Comparison of ENCODE assay signal across 17 cellular contexts in the genomic region with DNA sequence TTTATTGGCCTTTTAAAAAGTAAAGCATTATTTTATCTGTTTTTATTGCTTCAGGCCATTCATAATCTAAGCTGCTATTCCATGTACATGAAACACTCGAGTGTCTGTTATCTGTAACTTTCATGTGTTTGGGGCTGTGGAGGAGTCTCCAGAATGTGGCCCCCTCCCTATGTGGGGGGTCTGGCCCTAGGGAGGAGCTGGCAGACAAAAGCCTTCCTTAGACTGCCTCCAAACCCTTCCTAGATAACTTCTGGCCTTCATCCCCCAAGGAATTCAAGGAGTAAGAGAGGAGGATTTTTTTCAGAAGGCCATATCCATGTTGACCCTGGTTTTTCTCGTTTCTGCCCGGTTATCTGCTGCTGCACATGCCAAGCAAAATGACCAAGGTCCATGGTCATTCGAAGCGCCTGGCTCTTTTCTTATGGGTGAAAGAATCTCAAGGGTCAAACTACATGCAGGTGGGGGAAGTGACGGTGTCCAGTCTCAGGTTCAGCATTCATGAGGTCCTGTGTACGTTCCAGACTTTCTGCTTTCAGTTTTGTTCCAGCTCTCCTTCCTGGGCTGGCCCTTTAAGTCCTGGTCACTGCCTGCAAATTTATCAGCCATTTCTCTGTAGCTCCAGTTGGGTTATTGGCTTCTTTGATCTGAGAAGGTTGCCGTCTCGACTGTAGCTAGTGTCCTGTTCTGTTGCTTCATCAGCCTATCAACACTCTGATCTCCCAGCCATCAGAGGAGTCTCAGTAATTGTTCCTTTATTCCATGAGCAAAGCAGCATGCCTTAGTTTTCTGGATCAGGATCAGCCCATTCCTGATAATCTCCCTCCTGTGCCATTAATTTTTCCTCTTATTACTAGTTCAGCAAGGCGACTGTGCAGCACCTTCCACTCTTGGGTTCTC. TPM values are rescaled to one million over a fixed set of nuclear protein-coding genes. Genes with fewer than 3 reads are reported as not detected.
DNase-seq lines count a peak whose midpoint lies in the region; ATAC-seq and TF ChIP-seq lines count a peak whose summit lies in the region.
"Had no signal": no experiment of that assay in that cellular context is flagged by ENCODE, and none has a peak within 500 bp of the region (broad histone marks: within the 10 kb centered on the region; RNA-seq: fewer than 3 reads in every experiment).

No MANE protein-coding gene starts in this region.

- H3K27me3 ChIP-seq in Caco-2 (replicated peaks; ENCODE audit: control insufficient read depth, insufficient read depth, low read length) (no peaks in the 10 kb centered on the region), MM.1S (replicated peaks; ENCODE audit: insufficient read depth, low read length) (no peaks in the 10 kb centered on the region), endodermal cell (ENCODE audit: control insufficient read depth, insufficient read depth, low read length, poor library complexity, severe bottlenecking) (no peaks in the 10 kb centered on the region), parathyroid adenoma (ENCODE audit: control insufficient read depth, insufficient read depth, low read length) (no peaks in the 10 kb centered on the region), SJCRH30 (no peaks in the 10 kb centered on the region)
- H3K27me3 ChIP-seq: esophagus muscularis mucosa had no signal

- DNase-seq in Caco-2 (no peak), MM.1S (peak; percentile 46), endodermal cell (peak; percentile 17), SJCRH30 (no peak), NCI-H1930 (lab: John Stamatoyannopoulos, UW) (no peak)
- DNase-seq: activated CD4-positive, alpha-beta T cell treated with anti-CD3 and anti-CD28 coated beads for 48 hours; activated T-cell treated with anti-CD3 and anti-CD28 coated beads, Interleukin-2, amount 50 U/mL, for 4 hours; amniotic stem cell; DMS 273 treated with DMSO at 0.1 percent for 48 hours; NCI-H2081; T-helper 2 cell had no signal

- BruUV-seq in Caco-2 (replicated peaks; lab: Mats Ljungman, UMichigan), result no TSS peak

- no peak for TF ChIP-seq CTCF in Caco-2 (IDR thresholded peaks at IDR 0.05; ENCODE audit: insufficient read depth in 1 of 2, low read depth in 1 of 2, low read length in 1 of 2, severe bottlenecking in 1 of 2, unreplicated experiment in 1 of 2)
- no peak for TF ChIP-seq CTCF in MM.1S (IDR thresholded peaks at IDR 0.05; ENCODE audit: low read length)
- no peak for TF ChIP-seq CTCF in endodermal cell (conservative IDR thresholded peaks at IDR 0.05)
- no peak for TF ChIP-seq CTCF in parathyroid adenoma (IDR thresholded peaks at IDR 0.05)

- H3K9ac ChIP-seq in MM.1S (ENCODE audit: low read length) (peak overlapping the region; percentile 100), endodermal cell (ENCODE audit: extremely low read depth, low read length, poor library complexity, severe bottlenecking) (no peak overlapping the region), parathyroid adenoma (no peak overlapping the region)

- H3K9me3 Mint-ChIP-seq in Caco-2 (ENCODE audit: unreplicated experiment), result no peaks in the 10 kb centered on the region
- no peaks in the 10 kb centered on the region for H3K9me3 Mint-ChIP-seq in endodermal cell
- H3K9me3 Mint-ChIP-seq: activated T-cell treated with anti-CD3 and anti-CD28 coated beads, Interleukin-2, amount 50 U/mL, for 4 hours had no signal

- intact Hi-C loops in Caco-2 (cut with micrococcal nuclease; ENCODE audit: unreplicated experiment), result loop anchor here (2.0 kb wide), 1 partner anchor 61 kb away; no protein-coding TSS in a partner anchor

- no peaks in the 10 kb centered on the region for H3K36me3 ChIP-seq in Caco-2 (ENCODE audit: control insufficient read depth, insufficient read depth, low read length)
- peaks cover 2% of the 10 kb centered on the region; the same call in 1 of the 2 replicates for H3K36me3 ChIP-seq in MM.1S (replicated peaks; ENCODE audit: insufficient read depth, low read length)
- no peaks in the 10 kb centered on the region for H3K36me3 ChIP-seq in endodermal cell (ENCODE audit: control insufficient read depth, insufficient read depth, low read length)
- no peaks in the 10 kb centered on the region for H3K36me3 ChIP-seq in parathyroid adenoma (ENCODE audit: control insufficient read depth, insufficient read depth, low read length)
- no peaks in the 10 kb centered on the region for H3K36me3 ChIP-seq in SJCRH30
- H3K36me3 ChIP-seq: esophagus muscularis mucosa had no signal

- CTCF ChIA-PET in Caco-2 (lab: Charles Lee), result no interaction called here

- WGBS in endodermal cell (ENCODE audit: insufficient coverage in 1 of 2, insufficient read length in 1 of 2), 2 experiments, result 87 to 94% methylated on average over 10 of the region's 10 CpGs

- H3K36me3 Mint-ChIP-seq in Caco-2 (ENCODE audit: insufficient read depth, unreplicated experiment), result peaks cover 48% of the 10 kb centered on the region
- H3K36me3 Mint-ChIP-seq in endodermal cell (ENCODE audit: low read depth), result no peaks in the 10 kb centered on the region

- peaks cover 96% of the 10 kb centered on the region for H3F3A ChIP-seq in MM.1S (ENCODE audit: insufficient read depth, low read length)

- H3K4me2 ChIP-seq in MM.1S (ENCODE audit: low read depth, low read length) (peak overlapping the region; percentile 96), parathyroid adenoma (ENCODE audit: low read length) (peak overlapping the region; percentile 2)

- H3K27me3 Mint-ChIP-seq in Caco-2 (ENCODE audit: insufficient read depth, unreplicated experiment), result no peaks in the 10 kb centered on the region
- H3K27me3 Mint-ChIP-seq in endodermal cell (ENCODE audit: insufficient read depth), result peaks cover 16% of the 10 kb centered on the region

- no peaks in the 10 kb centered on the region for H3K9me3 ChIP-seq in Caco-2
- H3K9me3 ChIP-seq in MM.1S (replicated peaks; ENCODE audit: insufficient read depth, low read length), result no peaks in the 10 kb centered on the region
- no peaks in the 10 kb centered on the region for H3K9me3 ChIP-seq in endodermal cell (ENCODE audit: control insufficient read depth, low read length)
- H3K9me3 ChIP-seq in parathyroid adenoma (ENCODE audit: control insufficient read depth, low read length), result no peaks in the 10 kb centered on the region
- H3K9me3 ChIP-seq in SJCRH30 (replicated peaks), result no peaks in the 10 kb centered on the region
- H3K9me3 ChIP-seq: esophagus muscularis mucosa had no signal

- ATAC-seq in HG02938 (IDR thresholded peaks at IDR 0.05; ENCODE audit: unreplicated experiment) (no peak), GM21447 (IDR thresholded peaks at IDR 0.05; ENCODE audit: unreplicated experiment) (no peak)
- ATAC-seq: activated T-cell treated with anti-CD3 and anti-CD28 coated beads, Interleukin-2, amount 50 U/mL, for 4 hours; HCT116 had no signal

- POLR2A ChIA-PET in Caco-2 (lab: Charles Lee), result no interaction called here

- peaks cover 100% of the 10 kb centered on the region for H3K79me2 ChIP-seq in MM.1S (ENCODE audit: low read length)
- H3K79me2 ChIP-seq in parathyroid adenoma, result peaks cover 1% of the 10 kb centered on the region

- H3K4me1 ChIP-seq in Caco-2, result peaks cover 28% of the 10 kb centered on the region
- H3K4me1 ChIP-seq in MM.1S (ENCODE audit: low read length), result no peaks in the 10 kb centered on the region; the same call in 1 of the 2 replicates
- H3K4me1 ChIP-seq in endodermal cell (ENCODE audit: control insufficient read depth, insufficient read depth, low read length), result peaks cover 10% of the 10 kb centered on the region
- H3K4me1 ChIP-seq in parathyroid adenoma, result peaks cover 24% of the 10 kb centered on the region
- 0 out of 2 replicates have a peak, but pooled peaks cover 8% of the 10 kb centered on the region for H3K4me1 ChIP-seq in SJCRH30

- H3K9me2 ChIP-seq in MM.1S (replicated peaks; ENCODE audit: insufficient read depth, low read length), result no peaks in the 10 kb centered on the region

- H3K27ac ChIP-seq in MM.1S (ENCODE audit: low read length) (peak overlapping the region; percentile 100), endodermal cell (ENCODE audit: low read depth, low read length) (no peak overlapping the region), parathyroid adenoma (peak overlapping the region; percentile 82), SJCRH30 (no peak overlapping the region)

- H4K20me1 ChIP-seq in MM.1S (ENCODE audit: insufficient read depth, low read length), result peaks cover 2% of the 10 kb centered on the region; the same call in 1 of the 2 replicates

- no peak overlapping the region for H3K4me3 Mint-ChIP-seq in Caco-2 (ENCODE audit: unreplicated experiment)
- H3K4me3 Mint-ChIP-seq in endodermal cell, result no peak overlapping the region
- H3K4me3 Mint-ChIP-seq: activated T-cell treated with anti-CD3 and anti-CD28 coated beads, Interleukin-2, amount 50 U/mL, for 4 hours had no signal

- no peak overlapping the region for H3K4me3 ChIP-seq in Caco-2 (ENCODE audit: low read depth, low read length)
- peak overlapping the region; percentile 94 for H3K4me3 ChIP-seq in MM.1S (ENCODE audit: low read length)
- H3K4me3 ChIP-seq in endodermal cell (ENCODE audit: low read length), result no peak overlapping the region
- H3K4me3 ChIP-seq in parathyroid adenoma (ENCODE audit: low read depth, low read length), result no peak overlapping the region
- no peak overlapping the region for H3K4me3 ChIP-seq in SJCRH30
- H3K4me3 ChIP-seq: esophagus muscularis mucosa had no signal

- H3K27ac Mint-ChIP-seq in Caco-2 (ENCODE audit: unreplicated experiment), result peak overlapping the region; percentile 64
- H3K27ac Mint-ChIP-seq in endodermal cell, result no peak overlapping the region

- H2AFZ ChIP-seq in MM.1S (ENCODE audit: low read length), result no peak overlapping the region
- no peak overlapping the region for H2AFZ ChIP-seq in parathyroid adenoma

- peaks cover 51% of the 10 kb centered on the region for H3K4me1 Mint-ChIP-seq in Caco-2 (ENCODE audit: low read depth, unreplicated experiment)
- H3K4me1 Mint-ChIP-seq in endodermal cell, result peaks cover 28% of the 10 kb centered on the region

RNA-seq across cellular contexts. Expression of a gene that starts 8.4 kb away (rescaled TPM):
- total RNA-seq in Caco-2 (2022), result 19.8 and 24.4 TPM in 2 replicates
- 1 to 10 TPM; 1.0 to 1.4 TPM for total RNA-seq in endodermal cell
- 0.61 TPM for polyA plus RNA-seq in endodermal cell (2013, experiment 1 of 2)
- polyA plus RNA-seq in endodermal cell (2013, experiment 2 of 2), result 0.50 TPM
- total RNA-seq in SJCRH30 (2014; rRNA removed; shearing (Covaris generic)), result 0.79 and 0.91 TPM in 2 replicates
- total RNA-seq: LHCN-M2 had no signal

Comparison
In these comparisons a context has a peak if more than half of its experiments do, and no peak if none do; other contexts are left out.
1. DNase-seq: peak in MM.1S (single experiment) and endodermal cell (single experiment); none in Caco-2 (0 of 2), SJCRH30 (0 of 2) and NCI-H1930 (0 of 2).
2. H3K27ac ChIP-seq: peak in MM.1S (single experiment) and parathyroid adenoma (single experiment); none in endodermal cell (single experiment) and SJCRH30 (single experiment).